ENCODE assay signal across 20 cellular contexts in genomic region chr3:126848991-126849390, GRCh38.
DNase-seq lines count a peak whose midpoint lies in the region; ATAC-seq, FAIRE-seq and TF ChIP-seq lines count a peak whose summit lies in the region.
"Had no signal": no experiment of that assay in that cellular context is flagged by ENCODE, and none has a peak within 500 bp of the region (broad histone marks: within the 10 kb centered on the region; RNA-seq: fewer than 3 reads in every experiment).

No MANE protein-coding gene starts in this region.

- H4K8ac ChIP-seq in IMR-90 (ENCODE audit: low read depth in 2 of 2, low read length in 2 of 2) (no peak overlapping the region), H1 (ENCODE audit: extremely low read depth, insufficient read depth, low read length) (no peak overlapping the region)

- H3K36me3 ChIP-seq in IMR-90 (ENCODE audit: control insufficient read depth, insufficient read depth, low read length) (no peaks in the 10 kb centered on the region), H1 (ENCODE audit: control insufficient read depth in 2 of 4, insufficient read depth in 4 of 4, low read length in 3 of 4) (no peaks in the 10 kb centered on the region), sigmoid colon (no peaks in the 10 kb centered on the region), breast epithelium (no peaks in the 10 kb centered on the region), MM.1S (replicated peaks; ENCODE audit: insufficient read depth, low read length) (no peaks in the 10 kb centered on the region)
- H3K36me3 ChIP-seq: Peyer's patch had no signal

- H3K27me3 ChIP-seq in IMR-90 (ENCODE audit: control insufficient read depth, insufficient read depth, low read length) (no peaks in the 10 kb centered on the region), H1 (replicated peaks in 1 of 4; ENCODE audit: control insufficient read depth in 3 of 4, extremely low read depth in 1 of 4, insufficient read depth in 3 of 4, low read length in 3 of 4) (no peaks in the 10 kb centered on the region), sigmoid colon (no peaks in the 10 kb centered on the region), breast epithelium (no peaks in the 10 kb centered on the region), MM.1S (replicated peaks; ENCODE audit: insufficient read depth, low read length) (no peaks in the 10 kb centered on the region)
- H3K27me3 ChIP-seq: Peyer's patch had no signal

- dilution Hi-C loops in IMR-90 (cut with HindIII; ENCODE audit: low sequenced_read_pairs, unreplicated experiment): no loop called here

- H2BK5ac ChIP-seq in IMR-90 (ENCODE audit: low read depth, low read length, poor library complexity, severe bottlenecking) (no peak overlapping the region), H1 (ENCODE audit: low read depth, low read length) (no peak overlapping the region)

- H3K18ac ChIP-seq in IMR-90 (ENCODE audit: low read depth, low read length) (no peak overlapping the region), H1 (ENCODE audit: extremely low read depth, low read length) (no peak overlapping the region)

- H3K56ac ChIP-seq in IMR-90 (ENCODE audit: extremely low read depth, insufficient read depth, low read length) (no peak overlapping the region), H1 (replicated peaks; ENCODE audit: insufficient read length, low read depth, low read length) (no peak overlapping the region)

- TF ChIP-seq POLR2A in IMR-90 (IDR thresholded peaks at IDR 0.05; ENCODE audit: low read depth, low read length) (no peak), H1 (IDR thresholded peaks at IDR 0.05; ENCODE audit: control extremely low read depth in 1 of 2, low read depth in 2 of 2, low read length in 2 of 2) (no peak), sigmoid colon (IDR thresholded peaks at IDR 0.05) (no peak), breast epithelium (IDR thresholded peaks at IDR 0.05) (no peak)

- TF ChIP-seq EP300 in H1 (IDR thresholded peaks at IDR 0.05; ENCODE audit: borderline replicate concordance in 1 of 2, low read depth in 2 of 2, low read length in 2 of 2): no peak
- no peak for TF ChIP-seq EP300 in sigmoid colon (IDR thresholded peaks at IDR 0.05)

- H3K4me3 Mint-ChIP-seq in activated CD8-positive, alpha-beta T cell treated with anti-CD3 and anti-CD28 coated beads, Interleukin-2, amount 10 ng/mL, durations not matched to agents 7 days and 5 days: no peak overlapping the region
- H3K4me3 Mint-ChIP-seq in activated CD8-positive, alpha-beta T cell treated with anti-CD3 and anti-CD28 coated beads for 36 hours: no peak overlapping the region
- H3K4me3 Mint-ChIP-seq: CD4-positive, alpha-beta memory T cell had no signal

- in situ Hi-C loops in IMR-90 (cut with MboI; ENCODE audit: low sequenced_read_pairs): no loop called here

- H3K9me3 ChIP-seq in IMR-90 (ENCODE audit: control insufficient read depth, insufficient read depth, low read length): no peaks in the 10 kb centered on the region
- H3K9me3 ChIP-seq in H1 (ENCODE audit: insufficient read depth in 2 of 2, low read depth in 1 of 2, low read length in 1 of 2): no peaks in the 10 kb centered on the region
- H3K9me3 ChIP-seq in sigmoid colon: no peaks in the 10 kb centered on the region
- no peaks in the 10 kb centered on the region for H3K9me3 ChIP-seq in breast epithelium
- no peaks in the 10 kb centered on the region for H3K9me3 ChIP-seq in MM.1S (replicated peaks; ENCODE audit: insufficient read depth, low read length)
- H3K9me3 ChIP-seq: Peyer's patch had no signal

- DNase-seq in activated CD8-positive, alpha-beta T cell treated with anti-CD3 and anti-CD28 coated beads, Interleukin-2, amount 10 ng/mL, durations not matched to agents 7 days and 5 days: peak; percentile 4
- DNase-seq in activated CD8-positive, alpha-beta T cell treated with anti-CD3 and anti-CD28 coated beads for 36 hours: no peak
- no peak for DNase-seq in IMR-90
- peak in 1 of 2 experiments; percentile 32 for DNase-seq in H1 (ENCODE audit: low read depth in 1 of 2, low spot score in 2 of 2)
- DNase-seq in sigmoid colon: peak; percentile 15
- DNase-seq in breast epithelium (ENCODE audit: low spot score in 2 of 2): no peak
- no peak for DNase-seq in NCI-H2227 treated with DMSO at 0.1 percent for 48 hours (lab: John Stamatoyannopoulos, UW)
- DNase-seq in MM.1S: no peak
- DNase-seq: 8988T; CD4-positive, alpha-beta memory T cell; DND-41; NCI-H1436 treated with DMSO at 0.1 percent for 48 hours; NCI-H2081; NCI-H510A treated with DMSO at 0.1 percent for 48 hours; Peyer's patch had no signal

- no peak for ATAC-seq in activated CD8-positive, alpha-beta T cell treated with anti-CD3 and anti-CD28 coated beads, Interleukin-2, amount 10 ng/mL, durations not matched to agents 7 days and 5 days
- ATAC-seq in activated CD8-positive, alpha-beta T cell treated with anti-CD3 and anti-CD28 coated beads for 36 hours: no peak
- ATAC-seq in IMR-90 (ENCODE audit: low read depth): no peak
- ATAC-seq: HCT116 had no signal

- H3K23ac ChIP-seq in IMR-90 (ENCODE audit: low read depth, low read length) (no peak overlapping the region), H1 (ENCODE audit: insufficient read length) (no peak overlapping the region)

- H4K20me1 ChIP-seq in IMR-90 (ENCODE audit: insufficient read depth, low read length) (peaks cover 3% of the 10 kb centered on the region; the same call in 1 of the 2 replicates), H1 (replicated peaks in 1 of 2; ENCODE audit: control insufficient read depth in 1 of 2, insufficient read depth in 2 of 2, low read length in 2 of 2) (peaks cover 0 to 2% of the 10 kb centered on the region in 2 experiments), MM.1S (ENCODE audit: insufficient read depth, low read length) (no peaks in the 10 kb centered on the region)

- H4K5ac ChIP-seq in IMR-90 (ENCODE audit: low read depth, low read length) (no peak overlapping the region), H1 (ENCODE audit: insufficient read length, low read depth, low read length) (no peak overlapping the region)

- no peak overlapping the region for H2AK9ac ChIP-seq in IMR-90 (replicated peaks; ENCODE audit: low read depth, low read length, poor library complexity)

- TF ChIP-seq RAD21 in IMR-90 (IDR thresholded peaks at IDR 0.05; ENCODE audit: low read length): no peak
- TF ChIP-seq RAD21 in H1 (IDR thresholded peaks at IDR 0.05 in 1 of 2, conservative IDR thresholded peaks at IDR 0.05 in 1 of 2; ENCODE audit: low read depth in 2 of 2, low read length in 2 of 2): no peak

- H3K79me1 ChIP-seq in IMR-90 (ENCODE audit: low read depth in 1 of 2, low read length in 2 of 2): peaks cover 0 to 11% of the 10 kb centered on the region in 2 experiments; a peak in 2 of 4 replicates
- H3K79me1 ChIP-seq in H1 (ENCODE audit: low read depth, low read length): no peaks in the 10 kb centered on the region

- H3K4me1 Mint-ChIP-seq in activated CD8-positive, alpha-beta T cell treated with anti-CD3 and anti-CD28 coated beads, Interleukin-2, amount 10 ng/mL, durations not matched to agents 7 days and 5 days (ENCODE audit: low read depth): no peaks in the 10 kb centered on the region
- no peaks in the 10 kb centered on the region for H3K4me1 Mint-ChIP-seq in activated CD8-positive, alpha-beta T cell treated with anti-CD3 and anti-CD28 coated beads for 36 hours (ENCODE audit: low read depth)
- H3K4me1 Mint-ChIP-seq: CD4-positive, alpha-beta memory T cell had no signal

- H4K91ac ChIP-seq in IMR-90 (ENCODE audit: insufficient read depth, low read depth, low read length): no peak overlapping the region; the same call in 1 of the 2 replicates
- H4K91ac ChIP-seq in H1 (replicated peaks; ENCODE audit: insufficient read length, low read length): no peak overlapping the region

- H3K36me3 Mint-ChIP-seq in activated CD8-positive, alpha-beta T cell treated with anti-CD3 and anti-CD28 coated beads, Interleukin-2, amount 10 ng/mL, durations not matched to agents 7 days and 5 days (ENCODE audit: low read depth): no peaks in the 10 kb centered on the region
- H3K36me3 Mint-ChIP-seq in activated CD8-positive, alpha-beta T cell treated with anti-CD3 and anti-CD28 coated beads for 36 hours (ENCODE audit: low read depth): peaks cover 3% of the 10 kb centered on the region

- BruUV-seq in IMR-90 (replicated peaks; lab: Mats Ljungman, UMichigan): no TSS peak

- H3K9me1 ChIP-seq in IMR-90 (ENCODE audit: insufficient read depth, low read length): peaks cover 16% of the 10 kb centered on the region

- no peak overlapping the region for H3K27ac ChIP-seq in IMR-90 (ENCODE audit: insufficient read depth, low read length)
- H3K27ac ChIP-seq in H1 (ENCODE audit: low read depth, low read length): no peak overlapping the region
- H3K27ac ChIP-seq in sigmoid colon: no peak overlapping the region
- no peak overlapping the region for H3K27ac ChIP-seq in breast epithelium
- H3K27ac ChIP-seq in MM.1S (ENCODE audit: low read length): no peak overlapping the region
- H3K27ac ChIP-seq: HL-60, Peyer's patch had no signal

- WGBS in IMR-90 (ENCODE audit: extremely low coverage in 2 of 2, insufficient read length in 1 of 2), 2 experiments: no CpG with 5 or more reads among the region's 6 CpGs
- WGBS in H1 (ENCODE audit: extremely low coverage in 1 of 2, insufficient coverage in 1 of 2, insufficient read length in 1 of 2, insufficient replicate concordance in 2 of 2, low coverage in 1 of 2, low lambda C conversion rate in 2 of 2, missing lambda C conversion rate in 1 of 2), 2 experiments: 93% methylated on average over 6 of the region's 6 CpGs; no CpG with 5 or more reads in 1 of the 2 experiments
- WGBS in sigmoid colon, 2 donors: 92 to 94% methylated on average over 6 of the region's 6 CpGs

- H3K4me3 ChIP-seq in IMR-90 (ENCODE audit: insufficient read depth, low read depth, low read length): no peak overlapping the region
- H3K4me3 ChIP-seq in H1 (ENCODE audit: extremely low read depth in 1 of 4, insufficient read depth in 2 of 4, low read depth in 3 of 4, low read length in 4 of 4): no peak overlapping the region
- H3K4me3 ChIP-seq in sigmoid colon: no peak overlapping the region
- H3K4me3 ChIP-seq in breast epithelium: no peak overlapping the region
- H3K4me3 ChIP-seq in MM.1S (ENCODE audit: low read length): no peak overlapping the region
- H3K4me3 ChIP-seq: Peyer's patch had no signal

- POLR2A ChIA-PET in activated CD8-positive, alpha-beta T cell treated with anti-CD3 and anti-CD28 coated beads, Interleukin-2, amount 10 ng/mL, durations not matched to agents 7 days and 5 days (lab: Charles Lee): no interaction called here
- POLR2A ChIA-PET in activated CD8-positive, alpha-beta T cell treated with anti-CD3 and anti-CD28 coated beads for 36 hours (lab: Charles Lee): no interaction called here
- POLR2A ChIA-PET in IMR-90 (lab: Charles Lee; ENCODE audit: unreplicated experiment): no interaction called here
- POLR2A ChIA-PET in H1 (lab: Charles Lee; ENCODE audit: partially characterized antibody): interaction anchor here (4.3 kb wide), 1 partner anchor 13 kb away, joined by 17 read pairs; no protein-coding TSS in a partner anchor

- H3K79me2 ChIP-seq in H1 (ENCODE audit: control insufficient read depth in 1 of 2, insufficient read depth in 2 of 2, low read length in 2 of 2): no peaks in the 10 kb centered on the region
- no peaks in the 10 kb centered on the region for H3K79me2 ChIP-seq in MM.1S (ENCODE audit: low read length)

- H3K27me3 Mint-ChIP-seq in activated CD8-positive, alpha-beta T cell treated with anti-CD3 and anti-CD28 coated beads, Interleukin-2, amount 10 ng/mL, durations not matched to agents 7 days and 5 days (ENCODE audit: low read depth): peaks cover 1% of the 10 kb centered on the region
- H3K27me3 Mint-ChIP-seq in activated CD8-positive, alpha-beta T cell treated with anti-CD3 and anti-CD28 coated beads for 36 hours: no peaks in the 10 kb centered on the region

- H2AK5ac ChIP-seq in IMR-90 (ENCODE audit: low read depth, low read length) (no peak overlapping the region), H1 (ENCODE audit: low read depth, low read length) (peak overlapping the region; percentile 57; the same call in 1 of the 2 replicates)

- no peak for TF ChIP-seq CTCF in activated CD8-positive, alpha-beta T cell treated with anti-CD3 and anti-CD28 coated beads for 36 hours (IDR thresholded peaks at IDR 0.05)
- TF ChIP-seq CTCF in IMR-90 (conservative IDR thresholded peaks at IDR 0.05; ENCODE audit: low read depth, low read length) (no peak), H1 (IDR thresholded peaks at IDR 0.05; ENCODE audit: control extremely low read depth in 1 of 3, insufficient read depth in 1 of 3, low read depth in 1 of 3, low read length in 3 of 3) (no peak), sigmoid colon (IDR thresholded peaks at IDR 0.05) (no peak), breast epithelium (IDR thresholded peaks at IDR 0.05) (no peak), MM.1S (IDR thresholded peaks at IDR 0.05; ENCODE audit: low read length) (no peak)

- H2AFZ ChIP-seq in IMR-90 (replicated peaks; ENCODE audit: low read length, poor library complexity) (no peak overlapping the region), H1 (ENCODE audit: low read length) (no peak overlapping the region), MM.1S (ENCODE audit: low read length) (no peak overlapping the region)

- CTCF ChIA-PET in activated CD8-positive, alpha-beta T cell treated with anti-CD3 and anti-CD28 coated beads, Interleukin-2, amount 10 ng/mL, durations not matched to agents 7 days and 5 days (lab: Charles Lee): no interaction called here
- CTCF ChIA-PET in activated CD8-positive, alpha-beta T cell treated with anti-CD3 and anti-CD28 coated beads for 36 hours (lab: Charles Lee): no interaction called here
- CTCF ChIA-PET in IMR-90 (lab: Yijun Ruan, JAX) (no interaction called here), H1 (lab: Charles Lee; ENCODE audit: partially characterized antibody) (interaction anchor here (0.8 to 8.2 kb wide), 4 partner anchors 13 to 97 kb away, joined by 3 to 53 read pairs (median 10); no protein-coding TSS in a partner anchor)

- no peak overlapping the region for H3K27ac Mint-ChIP-seq in activated CD8-positive, alpha-beta T cell treated with anti-CD3 and anti-CD28 coated beads, Interleukin-2, amount 10 ng/mL, durations not matched to agents 7 days and 5 days
- no peak overlapping the region for H3K27ac Mint-ChIP-seq in activated CD8-positive, alpha-beta T cell treated with anti-CD3 and anti-CD28 coated beads for 36 hours
- H3K27ac Mint-ChIP-seq: CD4-positive, alpha-beta memory T cell had no signal

- H2BK15ac ChIP-seq in IMR-90 (ENCODE audit: low read depth, low read length): no peak overlapping the region
- H2BK15ac ChIP-seq in H1 (ENCODE audit: low read length): no peak overlapping the region

- no peaks in the 10 kb centered on the region for H3F3A ChIP-seq in MM.1S (ENCODE audit: insufficient read depth, low read length)

- no peaks in the 10 kb centered on the region for H3K23me2 ChIP-seq in H1 (ENCODE audit: low read depth, low read length)

- peaks cover 15% of the 10 kb centered on the region for H3K4me1 ChIP-seq in IMR-90 (ENCODE audit: control insufficient read depth, insufficient read depth, low read length)
- H3K4me1 ChIP-seq in H1 (replicated peaks in 1 of 4; ENCODE audit: control insufficient read depth in 3 of 4, insufficient read depth in 4 of 4, low read length in 3 of 4): peaks cover 26 to 33% (median 28%) of the 10 kb centered on the region in 4 experiments
- peaks cover 0 to 16% (median 12%) of the 10 kb centered on the region in 4 donors for H3K4me1 ChIP-seq in sigmoid colon
- no peaks in the 10 kb centered on the region for H3K4me1 ChIP-seq in breast epithelium
- no peaks in the 10 kb centered on the region; the same call in 1 of the 2 replicates for H3K4me1 ChIP-seq in MM.1S (ENCODE audit: low read length)
- H3K4me1 ChIP-seq: Peyer's patch had no signal

- H3K9me3 Mint-ChIP-seq in activated CD8-positive, alpha-beta T cell treated with anti-CD3 and anti-CD28 coated beads, Interleukin-2, amount 10 ng/mL, durations not matched to agents 7 days and 5 days (ENCODE audit: insufficient read depth): no peaks in the 10 kb centered on the region
- H3K9me3 Mint-ChIP-seq in activated CD8-positive, alpha-beta T cell treated with anti-CD3 and anti-CD28 coated beads for 36 hours: no peaks in the 10 kb centered on the region
- H3K9me3 Mint-ChIP-seq: CD4-positive, alpha-beta memory T cell had no signal

- intact Hi-C loops in activated CD8-positive, alpha-beta T cell treated with anti-CD3 and anti-CD28 coated beads for 36 hours (cut with micrococcal nuclease): no loop called here
- intact Hi-C loops in IMR-90 (cut with micrococcal nuclease): no loop called here
- intact Hi-C loops in sigmoid colon (cut with DNase I): no loop called here
- intact Hi-C loops in breast epithelium (cut with DNase I; ENCODE audit: low total_unique reads): no loop called here

- H3K9ac ChIP-seq in IMR-90 (ENCODE audit: low read depth, low read length): no peak overlapping the region
- H3K9ac ChIP-seq in H1 (replicated peaks in 1 of 4; ENCODE audit: extremely low read depth in 1 of 4, low read depth in 3 of 4, low read length in 3 of 4): no peak overlapping the region
- H3K9ac ChIP-seq in MM.1S (ENCODE audit: low read length): no peak overlapping the region

- H2BK12ac ChIP-seq in H1 (ENCODE audit: low read depth, low read length): peak overlapping the region; percentile 33; the same call in 1 of the 2 replicates

- no peak for FAIRE-seq in H1 (lab: Jason Lieb, UNC)
- FAIRE-seq: D721Med, G401.6, HTR-8/SVneo had no signal

- H3K4ac ChIP-seq in IMR-90 (ENCODE audit: low read depth, low read length) (0 out of 2 replicates have a peak overlapping the region, but pooled peaks have one; percentile 17), H1 (replicated peaks; ENCODE audit: insufficient read length, low read depth, low read length) (peak overlapping the region; percentile 54)

- H3K4me2 ChIP-seq in IMR-90 (ENCODE audit: low read depth, low read length) (no peak overlapping the region), H1 (ENCODE audit: insufficient read depth in 1 of 2, low read depth in 2 of 2, low read length in 2 of 2) (no peak overlapping the region), MM.1S (ENCODE audit: low read depth, low read length) (no peak overlapping the region)

- H3K14ac ChIP-seq in IMR-90 (replicated peaks; ENCODE audit: low read depth, low read length): 0 out of 2 replicates have a peak overlapping the region, but pooled peaks have one; percentile 9
- no peak overlapping the region for H3K14ac ChIP-seq in H1 (ENCODE audit: insufficient read length)

- H3K9me2 ChIP-seq in MM.1S (replicated peaks; ENCODE audit: insufficient read depth, low read length): no peaks in the 10 kb centered on the region

- H2BK20ac ChIP-seq in IMR-90 (ENCODE audit: low read depth, low read length): no peak overlapping the region; the same call in 1 of the 2 replicates
- no peak overlapping the region for H2BK20ac ChIP-seq in H1 (ENCODE audit: low read length)

- H2BK120ac ChIP-seq in IMR-90 (ENCODE audit: low read depth, low read length) (no peak overlapping the region; the same call in 1 of the 2 replicates), H1 (replicated peaks; ENCODE audit: low read depth, low read length) (peak overlapping the region; percentile 21)

Comparison
In these comparisons a context has a peak if more than half of its experiments do, and no peak if none do; other contexts are left out.
1. DNase-seq: peak in activated CD8-positive, alpha-beta T cell treated with anti-CD3 and anti-CD28 coated beads, Interleukin-2, amount 10 ng/mL, durations not matched to agents 7 days and 5 days (single experiment) and sigmoid colon (single experiment); none in activated CD8-positive, alpha-beta T cell treated with anti-CD3 and anti-CD28 coated beads for 36 hours (single experiment), IMR-90 (single experiment), breast epithelium (0 of 2), NCI-H2227 treated with DMSO at 0.1 percent for 48 hours (single experiment) and MM.1S (single experiment).